ENCODE assay signal across 26 cellular contexts in genomic region chr11:87330072-87330678, GRCh38.
"Had no signal": no experiment of that assay in that cellular context is flagged by ENCODE, and none has a peak within 500 bp of the region (broad histone marks: within the 10 kb centered on the region; RNA-seq: fewer than 3 reads in every experiment).

No MANE protein-coding gene starts in this region.

- H3K27ac ChIP-seq: breast epithelium, colonic mucosa, epithelial cell of prostate, parathyroid adenoma, psoas muscle, spleen, transverse colon, WERI-Rb-1 had no signal

- H3K4me3 ChIP-seq: breast epithelium, colonic mucosa, esophagus squamous epithelium, psoas muscle, spleen, testis, transverse colon had no signal

- H3K9me3 Mint-ChIP-seq: activated T-helper 1 cell treated with anti-CD3 and anti-CD28 coated beads, Interleukin-12 subunit alpha, Interleukin-12 subunit beta, Interleukin-2, Interleukin-4 antibody, amounts not matched to agents 30 ng/mL and 10 ng/mL and 1 ng/mL, durations not matched to agents 14 hours and 24 hours and 36 hours had no signal

- H3K27me3 Mint-ChIP-seq: activated CD4-positive, alpha-beta memory T cell treated with anti-CD3 and anti-CD28 coated beads for 36 hours; activated CD4-positive, alpha-beta T cell treated with anti-CD3 and anti-CD28 coated beads, Interleukin-2, amount 10 ng/mL, durations not matched to agents 24 days and 14 days; activated naive CD8-positive, alpha-beta T cell treated with anti-CD3 and anti-CD28 coated beads for 36 hours; naive B cell; T-helper 17 cell had no signal

- H3K4me3 Mint-ChIP-seq: activated CD4-positive, alpha-beta memory T cell treated with anti-CD3 and anti-CD28 coated beads for 36 hours; activated CD4-positive, alpha-beta T cell treated with anti-CD3 and anti-CD28 coated beads, Interleukin-2, amount 10 ng/mL, durations not matched to agents 24 days and 14 days; activated naive CD4-positive, alpha-beta T cell treated with anti-CD3 and anti-CD28 coated beads for 36 hours; activated naive CD8-positive, alpha-beta T cell treated with anti-CD3 and anti-CD28 coated beads for 36 hours; activated T-helper 1 cell treated with anti-CD3 and anti-CD28 coated beads, Interleukin-12 subunit alpha, Interleukin-12 subunit beta, Interleukin-2, Interleukin-4 antibody, amounts not matched to agents 30 ng/mL and 10 ng/mL and 1 ng/mL, durations not matched to agents 14 hours and 24 hours and 36 hours; mesothelial cell of epicardium; naive B cell; T-helper 17 cell had no signal

- H3K4me1 Mint-ChIP-seq: activated CD4-positive, alpha-beta T cell treated with anti-CD3 and anti-CD28 coated beads, Interleukin-2, amount 10 ng/mL, durations not matched to agents 24 days and 14 days; activated naive CD8-positive, alpha-beta T cell treated with anti-CD3 and anti-CD28 coated beads for 36 hours; naive B cell; T-helper 17 cell had no signal

- ATAC-seq: activated CD4-positive, CD25-positive, alpha-beta regulatory T cell treated with anti-CD3 and anti-CD28 coated beads, Interleukin-2, amount 50 U/mL, for 24 hours; T-helper 17 cell had no signal

- H3K27ac Mint-ChIP-seq: activated CD4-positive, alpha-beta memory T cell treated with anti-CD3 and anti-CD28 coated beads for 36 hours; activated CD4-positive, alpha-beta T cell treated with anti-CD3 and anti-CD28 coated beads, Interleukin-2, amount 10 ng/mL, durations not matched to agents 24 days and 14 days; activated naive CD4-positive, alpha-beta T cell treated with anti-CD3 and anti-CD28 coated beads for 36 hours; activated naive CD8-positive, alpha-beta T cell treated with anti-CD3 and anti-CD28 coated beads for 36 hours; activated T-helper 1 cell treated with anti-CD3 and anti-CD28 coated beads, Interleukin-12 subunit alpha, Interleukin-12 subunit beta, Interleukin-2, Interleukin-4 antibody, amounts not matched to agents 30 ng/mL and 10 ng/mL and 1 ng/mL, durations not matched to agents 14 hours and 24 hours and 36 hours; mesothelial cell of epicardium; naive B cell; T-helper 17 cell had no signal

- DNase-seq: activated CD4-positive, alpha-beta memory T cell treated with anti-CD3 and anti-CD28 coated beads for 36 hours; activated CD4-positive, alpha-beta T cell treated with anti-CD3 and anti-CD28 coated beads, Interleukin-2, amount 10 ng/mL, durations not matched to agents 24 days and 14 days; activated CD8-positive, alpha-beta memory T cell treated with anti-CD3 and anti-CD28 coated beads, Interleukin-2, amount 50 U/mL, for 4 hours; activated effector memory CD4-positive, alpha-beta T cell treated with anti-CD3 and anti-CD28 coated beads, Interleukin-2, amount 50 U/mL, for 16 hours; activated naive CD4-positive, alpha-beta T cell treated with anti-CD3 and anti-CD28 coated beads for 36 hours; activated naive CD8-positive, alpha-beta T cell treated with anti-CD3 and anti-CD28 coated beads for 36 hours; activated T-cell treated with anti-CD3 and anti-CD28 coated beads, Interleukin-2, amount 50 U/mL, for 1 hour; colonic mucosa; effector CD8-positive, alpha-beta T cell; esophagus squamous epithelium; naive B cell; occipital lobe; psoas muscle; spleen; stimulated activated naive CD4-positive, alpha-beta T cell; T-helper 17 cell; T1000; testis; transverse colon; WERI-Rb-1 had no signal
